18 cellular contexts compared by ENCODE assay signal in genomic region chr6:32774428-32774827, GRCh38. TPM values are rescaled to one million over a fixed set of nuclear protein-coding genes. Genes with fewer than 3 reads are reported as not detected.
A peak's percentile ranks its signal among the peaks of the same experiment; 100 is the strongest.
DNase-seq lines count a peak whose midpoint lies in the region; ATAC-seq lines count a peak whose summit lies in the region.
"Had no signal": no experiment of that assay in that cellular context is flagged by ENCODE, and none has a peak within 500 bp of the region (broad histone marks: within the 10 kb centered on the region; RNA-seq: fewer than 3 reads in every experiment).

No MANE protein-coding gene starts in this region.

- no peaks in the 10 kb centered on the region for H3K9me3 Mint-ChIP-seq in stimulated activated effector memory CD8-positive, alpha-beta T cell treated with anti-CD3 and anti-CD28 coated beads, Interleukin-12 subunit alpha, Interleukin-12 subunit beta, amount 100 ng/mL, for 72 hours
- H3K9me3 Mint-ChIP-seq: CD4-positive, alpha-beta memory T cell had no signal

- H3K36me3 Mint-ChIP-seq in stimulated activated effector memory CD8-positive, alpha-beta T cell treated with anti-CD3 and anti-CD28 coated beads, Interleukin-12 subunit alpha, Interleukin-12 subunit beta, amount 100 ng/mL, for 72 hours: no peaks in the 10 kb centered on the region
- H3K36me3 Mint-ChIP-seq: CD4-positive, alpha-beta memory T cell had no signal

- ATAC-seq in esophagus mucosa (peak; percentile 76), HG02623 (IDR thresholded peaks at IDR 0.05; ENCODE audit: unreplicated experiment) (no peak)
- peak; percentile 53 for ATAC-seq in stimulated activated effector memory CD8-positive, alpha-beta T cell treated with anti-CD3 and anti-CD28 coated beads, Interleukin-12 subunit alpha, Interleukin-12 subunit beta, amount 100 ng/mL, for 72 hours
- ATAC-seq: GM23338, SK-N-SH treated with all-trans-retinoic acid at 6 μM for 48 hours had no signal

- DNase-seq in ELR (ENCODE audit: low read depth) (peak; percentile 5), NAMALWA (ENCODE audit: low spot score) (peak; percentile 31), islet precursor cell (no peak), NCI-H226 (no peak)
- DNase-seq in stimulated activated effector memory CD8-positive, alpha-beta T cell treated with anti-CD3 and anti-CD28 coated beads, Interleukin-12 subunit alpha, Interleukin-12 subunit beta, amount 100 ng/mL, for 72 hours (ENCODE audit: low spot score in 2 of 2): no peak
- DNase-seq: BE2C; Calu3; CD4-positive, alpha-beta memory T cell; KBM-7; NCI-H1092 treated with DMSO at 0.1 percent for 48 hours; NCI-H2081 treated with DMSO at 0.1 percent for 48 hours; NCI-H510A treated with DMSO at 0.1 percent for 48 hours; SHP77 treated with DMSO at 0.1 percent for 48 hours had no signal

- no peak overlapping the region for H3K4me3 Mint-ChIP-seq in stimulated activated effector memory CD8-positive, alpha-beta T cell treated with anti-CD3 and anti-CD28 coated beads, Interleukin-12 subunit alpha, Interleukin-12 subunit beta, amount 100 ng/mL, for 72 hours
- H3K4me3 Mint-ChIP-seq: CD4-positive, alpha-beta memory T cell; GM23338 had no signal

- no peak overlapping the region for H3K27ac Mint-ChIP-seq in stimulated activated effector memory CD8-positive, alpha-beta T cell treated with anti-CD3 and anti-CD28 coated beads, Interleukin-12 subunit alpha, Interleukin-12 subunit beta, amount 100 ng/mL, for 72 hours
- H3K27ac Mint-ChIP-seq: CD4-positive, alpha-beta memory T cell; GM23338 had no signal

- H3K4me1 Mint-ChIP-seq in stimulated activated effector memory CD8-positive, alpha-beta T cell treated with anti-CD3 and anti-CD28 coated beads, Interleukin-12 subunit alpha, Interleukin-12 subunit beta, amount 100 ng/mL, for 72 hours: no peaks in the 10 kb centered on the region
- H3K4me1 Mint-ChIP-seq: CD4-positive, alpha-beta memory T cell had no signal

RNA-seq across cellular contexts. Expression of gene HLA-DQB2, which starts 11.1 kb away (rescaled TPM):
- total RNA-seq in esophagus mucosa: 0.64 TPM
- total RNA-seq: CD4-positive, alpha-beta memory T cell; G401; GM23338 had no signal

RNA-seq across cellular contexts. Expression of gene HLA-DQA2, which starts 33.2 kb away (rescaled TPM):
- 0.80 TPM for total RNA-seq in esophagus mucosa
- total RNA-seq: CD4-positive, alpha-beta memory T cell; G401; GM23338 had no signal

RNA-seq across cellular contexts. Expression of gene HLA-DOB, which starts 42.4 kb away (rescaled TPM):
- 0.52 TPM for total RNA-seq in esophagus mucosa
- total RNA-seq: G401, GM23338 had no signal

Comparison
In these comparisons a context has a peak if more than half of its experiments do, and no peak if none do; other contexts are left out.
1. DNase-seq: peak in ELR (single experiment) and NAMALWA (single experiment); none in stimulated activated effector memory CD8-positive, alpha-beta T cell treated with anti-CD3 and anti-CD28 coated beads, Interleukin-12 subunit alpha, Interleukin-12 subunit beta, amount 100 ng/mL, for 72 hours (0 of 2), islet precursor cell (single experiment) and NCI-H226 (single experiment).